23 cellular contexts compared by ENCODE assay signal in the genomic region with DNA sequence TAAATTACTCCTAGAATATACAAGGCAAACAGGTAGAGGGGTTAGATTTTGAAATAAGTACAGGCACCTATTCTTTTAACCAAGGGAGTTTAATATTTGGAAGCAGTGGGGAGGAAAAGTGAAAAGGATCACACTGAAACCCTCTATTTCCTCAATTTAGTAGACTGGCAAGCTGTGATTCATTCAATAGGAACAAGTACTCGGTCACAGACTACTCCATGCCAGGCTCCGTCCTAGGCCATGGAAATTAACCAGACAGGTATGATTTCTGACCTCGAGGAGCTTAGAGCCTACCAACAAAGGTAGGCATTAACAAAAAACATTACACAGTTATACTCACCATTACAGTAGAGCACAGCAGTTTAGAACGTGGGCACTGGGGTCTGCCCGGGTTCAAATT.
"Had no signal": no experiment of that assay in that cellular context is flagged by ENCODE, and none has a peak within 500 bp of the region (broad histone marks: within the 10 kb centered on the region; RNA-seq: fewer than 3 reads in every experiment).

No MANE protein-coding gene starts in this region.

- H3K4me1 ChIP-seq: SJCRH30 had no signal

- H3K27ac ChIP-seq: brain microvascular endothelial cell, Peyer's patch, RWPE1, SJCRH30, VCaP had no signal

- DNase-seq: activated CD4-positive, alpha-beta memory T cell treated with anti-CD3 and anti-CD28 coated beads for 36 hours; activated CD4-positive, alpha-beta T cell treated with anti-CD3 and anti-CD28 coated beads, Interleukin-2, amount 10 ng/mL, durations not matched to agents 7 days and 5 days; activated CD4-positive, CD25-positive, alpha-beta regulatory T cell; activated CD8-positive, alpha-beta memory T cell treated with anti-CD3 and anti-CD28 coated beads for 24 hours; activated effector memory CD4-positive, alpha-beta T cell treated with anti-CD3 and anti-CD28 coated beads, Interleukin-2, amount 50 U/mL, for 16 hours; activated naive CD4-positive, alpha-beta T cell treated with Interleukin-2 at 50 U/mL for 16 hours; activated T-cell treated with anti-CD3 and anti-CD28 coated beads, Interleukin-2, amount 50 U/mL, for 4 hours; amygdala; brain microvascular endothelial cell; Karpas-422; NCI-H1105; NCI-H1436; NCI-H1694 treated with DMSO at 0.1 percent for 48 hours; NCI-H2081; NCI-H510A treated with DMSO at 0.1 percent for 48 hours; Peyer's patch; Right ventricle myocardium superior; SJCRH30; SK-N-SH; T-helper 1 cell had no signal

- FAIRE-seq: K562 had no signal

- H3K27me3 ChIP-seq: brain microvascular endothelial cell, Peyer's patch, SJCRH30 had no signal

- ATAC-seq: activated T-cell treated with anti-CD3 and anti-CD28 coated beads, Interleukin-2, amount 50 U/mL, for 4 hours; K562 had no signal

- H3K9me3 ChIP-seq: Peyer's patch, SJCRH30, SK-N-SH had no signal

- H3K4me3 ChIP-seq: K562, Peyer's patch, SJCRH30 had no signal

- H3K36me3 ChIP-seq: brain microvascular endothelial cell, Peyer's patch, SJCRH30 had no signal
